In genomic region chr3:139153434-139153833, GRCh38 we compare ENCODE assay signal across 6 cellular contexts.
DNase-seq lines count a peak whose midpoint lies in the region.
"Not testable (repeated sequence)": the region's sequence is repeated elsewhere in the genome, so short reads cannot be mapped to it uniquely, and the experiment has no call there.

No MANE protein-coding gene starts in this region.

- H3K27ac ChIP-seq in cingulate gyrus (ENCODE audit: low read depth, low read length): peak overlapping the region; percentile 56
- peak overlapping the region; percentile 30 for H3K27ac ChIP-seq in layer of hippocampus (ENCODE audit: low read depth, low read length)

- DNase-seq in globus pallidus (ENCODE audit: low spot score): peak; percentile 69
- peak; percentile 4 for DNase-seq in midbrain (lab: John Stamatoyannopoulos, UW)
- DNase-seq in putamen (ENCODE audit: low spot score): peak; percentile 45
- DNase-seq in superior temporal gyrus (ENCODE audit: extremely low spot score): peak; percentile 51

- H3K27me3 ChIP-seq in layer of hippocampus (ENCODE audit: control insufficient read depth, insufficient read depth, low read length): not testable (repeated sequence)

Comparison
In these comparisons a context has a peak if more than half of its experiments do, and no peak if none do; other contexts are left out.
1. Peak in every context shown above with its lines: DNase-seq and H3K27ac ChIP-seq.
2. DNase-seq: peak in every context shown above with its lines; median percentile 69 in globus pallidus; 51 in superior temporal gyrus; 45 in putamen; 4 in midbrain.